In genomic region chr5:88875609-88876234, GRCh38 we compare ENCODE assay signal across 9 cellular contexts. TPM values are rescaled to one million over a fixed set of nuclear protein-coding genes. Genes with fewer than 3 reads are reported as not detected.
A peak's percentile ranks its signal among the peaks of the same experiment; 100 is the strongest.
DNase-seq lines count a peak whose midpoint lies in the region; ATAC-seq, FAIRE-seq and TF ChIP-seq lines count a peak whose summit lies in the region.
"Had no signal": no experiment of that assay in that cellular context is flagged by ENCODE, and none has a peak within 500 bp of the region (broad histone marks: within the 10 kb centered on the region; RNA-seq: fewer than 3 reads in every experiment).

No MANE protein-coding gene starts in this region.

- intact Hi-C loops in CD14-positive monocyte (cut with micrococcal nuclease) (no loop called here), OCI-LY7 (cut with micrococcal nuclease; ENCODE audit: unreplicated experiment) (no loop called here), left cardiac atrium (cut with DNase I) (no loop called here)

- no peak for DNase-seq in CD14-positive monocyte (ENCODE audit: low spot score)
- DNase-seq in H54 (ENCODE audit: insufficient read length, low spot score) = no peak
- peak; percentile 56 for DNase-seq in OCI-LY7 (ENCODE audit: low spot score)
- DNase-seq in left cardiac atrium = no peak
- no peak for DNase-seq in small intestine
- DNase-seq in SKM-1 (lab: John Stamatoyannopoulos, UW; ENCODE audit: unreplicated experiment) = no peak
- DNase-seq in NCI-H2171 treated with DMSO at 0.1 percent for 48 hours (lab: John Stamatoyannopoulos, UW) = no peak

- H3K36me3 Mint-ChIP-seq in CD14-positive monocyte = peaks cover 18 to 22% of the 10 kb centered on the region in 2 donors

- peak; percentile 42 to 50 for ATAC-seq in left cardiac atrium
- ATAC-seq in HG03439 (IDR thresholded peaks at IDR 0.05; ENCODE audit: unreplicated experiment) = no peak
- ATAC-seq: sciatic nerve had no signal

- no peaks in the 10 kb centered on the region for H3K9me3 ChIP-seq in OCI-LY7 (ENCODE audit: low read length)
- no peaks in the 10 kb centered on the region for H3K9me3 ChIP-seq in small intestine (ENCODE audit: control insufficient read depth, low read depth)

- H3K36me3 ChIP-seq in OCI-LY7 (ENCODE audit: insufficient read depth, low read length) = no peaks in the 10 kb centered on the region
- H3K36me3 ChIP-seq in small intestine (ENCODE audit: control insufficient read depth in 2 of 2, insufficient read depth in 2 of 2, low read length in 2 of 2) = no peaks in the 10 kb centered on the region

- H3K79me2 ChIP-seq in OCI-LY7 (ENCODE audit: insufficient read depth, low read depth, low read length) = peaks cover 29% of the 10 kb centered on the region; the same call in 1 of the 2 replicates

- POLR2A ChIA-PET in OCI-LY7 (lab: Charles Lee) = interaction anchor here (0.6 to 2.5 kb wide), 20 partner anchors 9 to 1800 kb away, joined by 3 to 24 read pairs (median 5); no protein-coding TSS in a partner anchor

- peaks cover 56% of the 10 kb centered on the region for H3K4me1 ChIP-seq in OCI-LY7 (ENCODE audit: insufficient read depth, low read length, poor library complexity, severe bottlenecking)
- H3K4me1 ChIP-seq in small intestine (ENCODE audit: control insufficient read depth in 2 of 2, insufficient read depth in 1 of 2, low read depth in 1 of 2, low read length in 1 of 2) = no peaks in the 10 kb centered on the region

- no peaks in the 10 kb centered on the region for H4K20me1 ChIP-seq in OCI-LY7 (ENCODE audit: insufficient read depth, low read length)

- H3K4me3 Mint-ChIP-seq in CD14-positive monocyte = peak overlapping the region; percentile 18 to 20

- H3K4me1 Mint-ChIP-seq in CD14-positive monocyte = peaks cover 47% of the 10 kb centered on the region

- H3K4me2 ChIP-seq in OCI-LY7 (ENCODE audit: low read length) = peak overlapping the region; percentile 81

- FAIRE-seq in H54 (lab: Jason Lieb, UNC) (peak; percentile 78), small intestine (lab: Jason Lieb, UNC) (no peak)

- no peak for TF ChIP-seq CTCF in CD14-positive monocyte (IDR thresholded peaks at IDR 0.05)
- no peak for TF ChIP-seq CTCF in OCI-LY7 (conservative IDR thresholded peaks at IDR 0.05; ENCODE audit: low read length)

- no peaks in the 10 kb centered on the region for H3K9me3 Mint-ChIP-seq in CD14-positive monocyte

- H3K27me3 ChIP-seq in small intestine (ENCODE audit: control insufficient read depth in 2 of 2, insufficient read depth in 2 of 2, low read length in 2 of 2) = no peaks in the 10 kb centered on the region

- H3K4me3 ChIP-seq in OCI-LY7 (ENCODE audit: low read depth, low read length, poor library complexity, severe bottlenecking) = peak overlapping the region; percentile 55
- H3K4me3 ChIP-seq in small intestine (ENCODE audit: low read depth in 1 of 2, low read length in 2 of 2) = no peak overlapping the region

- peak overlapping the region; percentile 96 for H2AFZ ChIP-seq in OCI-LY7 (ENCODE audit: low read length)

- 48 to 56% (median 56%) methylated on average over 2 of the region's 2 CpGs for WGBS in small intestine, 3 donors

- no peaks in the 10 kb centered on the region for H3K27me3 Mint-ChIP-seq in CD14-positive monocyte (ENCODE audit: low read depth in 3 of 3)

- H3K27ac ChIP-seq in OCI-LY7 (ENCODE audit: low read depth, low read length, poor library complexity, severe bottlenecking) (peak overlapping the region; percentile 33), small intestine (ENCODE audit: low read depth in 1 of 2, low read length in 1 of 2) (no peak overlapping the region)

- no peaks in the 10 kb centered on the region for H3K9me2 ChIP-seq in OCI-LY7 (ENCODE audit: insufficient read depth, low read length)

- no peak for TF ChIP-seq POLR2A in H54 (IDR thresholded peaks at IDR 0.05; ENCODE audit: low read depth, low read length)

- no TSS peak for BruUV-seq in OCI-LY7 (replicated peaks; lab: Mats Ljungman, UMichigan)

- CTCF ChIA-PET in OCI-LY7 (lab: Charles Lee; ENCODE audit: unreplicated experiment) = interaction anchor here (1.0 kb wide), 1 partner anchor 146 kb away, joined by 3 read pairs; no protein-coding TSS in a partner anchor

- H3K27ac Mint-ChIP-seq in CD14-positive monocyte = peak overlapping the region in 1 of 7 donors; percentile 42

RNA-seq across cellular contexts. Expression of gene MEF2C, which starts 7.3 kb away (rescaled TPM):
- polyA plus RNA-seq in CD14-positive monocyte = 10 to 100 TPM; 88.3 to 89.3 TPM
- 5.5 and 9.5 TPM in 2 replicates for total RNA-seq in OCI-LY7 (2014; rRNA removed; shearing (Covaris generic))
- 57.6 and 58.7 TPM in 2 replicates for total RNA-seq in OCI-LY7 (2022)
- total RNA-seq in left cardiac atrium = 10 to 100 TPM; 48.3 to 53.7 TPM
- 1 to 10 TPM in 2 of 3 donors, under 1 TPM in 1; 0.89 to 7.2 (median 4.6) TPM for polyA plus RNA-seq in small intestine
